ENCODE assay signal across 17 cellular contexts in the genomic region with DNA sequence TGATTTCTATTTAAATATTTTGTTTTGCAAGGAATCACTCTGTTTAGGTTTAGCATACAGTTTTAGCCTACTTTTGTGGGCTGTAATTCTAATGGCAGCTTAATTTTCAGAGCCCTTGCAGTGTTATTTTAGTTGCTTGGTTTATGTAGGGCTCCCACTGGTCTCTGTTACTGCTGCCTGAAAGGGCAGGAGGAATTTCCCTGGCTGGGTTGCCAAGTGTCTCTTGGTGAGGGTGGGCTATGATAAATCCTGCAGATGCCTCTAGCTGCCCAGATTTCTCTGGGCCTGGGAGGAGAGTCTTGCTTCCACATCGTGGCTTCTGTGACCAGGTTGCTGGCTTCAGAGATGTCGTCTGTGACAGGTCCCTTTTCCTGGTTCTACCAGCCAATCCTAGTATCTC. TPM values are rescaled to one million over a fixed set of nuclear protein-coding genes. Genes with fewer than 3 reads are reported as not detected.
DNase-seq lines count a peak whose midpoint lies in the region; ATAC-seq, FAIRE-seq and TF ChIP-seq lines count a peak whose summit lies in the region.
"Had no signal": no experiment of that assay in that cellular context is flagged by ENCODE, and none has a peak within 500 bp of the region (broad histone marks: within the 10 kb centered on the region; RNA-seq: fewer than 3 reads in every experiment).

No MANE protein-coding gene starts in this region.

- H3K4me3 ChIP-seq in astrocyte of the cerebellum (ENCODE audit: low read depth, low read length) = no peak overlapping the region
- H3K4me3 ChIP-seq: BLaER1 treated with 17β-estradiol and CSF1 and Interleukin-3, amounts not matched to agents 10 nM and 100 nM had no signal

- FAIRE-seq in GM12892 (lab: Jason Lieb, UNC) = no peak
- FAIRE-seq: GM12891 had no signal

- TF ChIP-seq CTCF in astrocyte of the cerebellum (IDR thresholded peaks at IDR 0.05; ENCODE audit: low read depth, low read length, missing control alignments) = no peak

- peaks cover 2% of the 10 kb centered on the region for H3K27me3 Mint-ChIP-seq in activated CD4-positive, alpha-beta T cell treated with anti-CD3 and anti-CD28 coated beads, Interleukin-2, amount 10 ng/mL, durations not matched to agents 24 days and 14 days

- in situ Hi-C loops in astrocyte of the cerebellum (cut with HindIII; ENCODE audit: low sequenced_read_pairs) (no loop called here), G401 (cut with HindIII; ENCODE audit: low sequenced_read_pairs) (no loop called here)

- no peak overlapping the region for H3K4me3 Mint-ChIP-seq in activated CD4-positive, alpha-beta T cell treated with anti-CD3 and anti-CD28 coated beads, Interleukin-2, amount 10 ng/mL, durations not matched to agents 24 days and 14 days
- H3K4me3 Mint-ChIP-seq: CD4-positive, CD25-positive, alpha-beta regulatory T cell; HFFc6 had no signal

- H3K27ac Mint-ChIP-seq in activated CD4-positive, alpha-beta T cell treated with anti-CD3 and anti-CD28 coated beads, Interleukin-2, amount 10 ng/mL, durations not matched to agents 24 days and 14 days = no peak overlapping the region
- H3K27ac Mint-ChIP-seq: CD4-positive, CD25-positive, alpha-beta regulatory T cell; HFFc6 had no signal

- H3K4me1 Mint-ChIP-seq in activated CD4-positive, alpha-beta T cell treated with anti-CD3 and anti-CD28 coated beads, Interleukin-2, amount 10 ng/mL, durations not matched to agents 24 days and 14 days = peaks cover 12% of the 10 kb centered on the region
- H3K4me1 Mint-ChIP-seq: CD4-positive, CD25-positive, alpha-beta regulatory T cell had no signal

- peak; percentile 25 for DNase-seq in activated CD4-positive, alpha-beta T cell treated with anti-CD3 and anti-CD28 coated beads, Interleukin-2, amount 10 ng/mL, durations not matched to agents 24 days and 14 days
- no peak for DNase-seq in activated CD4-positive, alpha-beta T cell treated with anti-CD3 and anti-CD28 coated beads for 4 hours
- DNase-seq in astrocyte of the cerebellum (ENCODE audit: low read depth) (peak; percentile 63), iris pigment epithelial cell (ENCODE audit: low read depth) (peak; percentile 31), retina (peak; percentile 58), G401 (ENCODE audit: low spot score) (no peak), GM12892 (ENCODE audit: insufficient read length) (no peak)
- DNase-seq: 8988T; ACHN; CD4-positive, CD25-positive, alpha-beta regulatory T cell; DMS53; HCEC 1CT; HFFc6 had no signal

- peaks cover 2% of the 10 kb centered on the region for H3K36me3 Mint-ChIP-seq in activated CD4-positive, alpha-beta T cell treated with anti-CD3 and anti-CD28 coated beads, Interleukin-2, amount 10 ng/mL, durations not matched to agents 24 days and 14 days (ENCODE audit: low read depth)
- H3K36me3 Mint-ChIP-seq: CD4-positive, CD25-positive, alpha-beta regulatory T cell had no signal

- TF ChIP-seq POLR2A in GM12892 (IDR thresholded peaks at IDR 0.05; ENCODE audit: low read depth, low read length) = no peak

- intact Hi-C loops in activated CD4-positive, alpha-beta T cell treated with anti-CD3 and anti-CD28 coated beads, Interleukin-2, amount 10 ng/mL, durations not matched to agents 24 days and 14 days (cut with micrococcal nuclease) = no loop called here

- H3K9me3 Mint-ChIP-seq in activated CD4-positive, alpha-beta T cell treated with anti-CD3 and anti-CD28 coated beads, Interleukin-2, amount 10 ng/mL, durations not matched to agents 24 days and 14 days = peaks cover 18% of the 10 kb centered on the region

- ATAC-seq in GM21423 (IDR thresholded peaks at IDR 0.05; ENCODE audit: unreplicated experiment) = no peak

RNA-seq across cellular contexts. Expression of gene ILDR1, which starts 36.2 kb away (rescaled TPM):
- 0.16 and 0.17 TPM in 2 replicates for total RNA-seq in activated CD4-positive, alpha-beta T cell treated with anti-CD3 and anti-CD28 coated beads, Interleukin-2, amount 10 ng/mL, durations not matched to agents 24 days and 14 days
- total RNA-seq in G401 (2014; rRNA removed; shearing (Covaris generic)) = not detected in 2 replicates
- 3.3 TPM for polyA plus RNA-seq in GM12892 (2012; ENCODE audit: missing spikeins)
- total RNA-seq: CD4-positive, CD25-positive, alpha-beta regulatory T cell; H4; HFFc6 had no signal

Comparison
In these comparisons a context has a peak if more than half of its experiments do, and no peak if none do; other contexts are left out.
1. DNase-seq: peak in activated CD4-positive, alpha-beta T cell treated with anti-CD3 and anti-CD28 coated beads, Interleukin-2, amount 10 ng/mL, durations not matched to agents 24 days and 14 days (single experiment), astrocyte of the cerebellum (single experiment), iris pigment epithelial cell (single experiment) and retina (single experiment); none in activated CD4-positive, alpha-beta T cell treated with anti-CD3 and anti-CD28 coated beads for 4 hours (0 of 2), G401 (single experiment) and GM12892 (single experiment).